ENCODE assay signal across 8 cellular contexts in genomic region chrX:154534526-154535322, GRCh38. TPM values are rescaled to one million over a fixed set of nuclear protein-coding genes. Genes with fewer than 3 reads are reported as not detected.
A peak's percentile ranks its signal among the peaks of the same experiment; 100 is the strongest.
DNase-seq lines count a peak whose midpoint lies in the region; ATAC-seq and TF ChIP-seq lines count a peak whose summit lies in the region.

No MANE protein-coding gene starts in this region.

- H3K4me2 ChIP-seq in BLaER1 = peak overlapping the region; percentile 49; the same call in 1 of the 2 replicates

- peaks cover 4% of the 10 kb centered on the region; the same call in 1 of the 2 replicates for H3K4me1 ChIP-seq in BLaER1
- peaks cover 2 to 10% (median 6%) of the 10 kb centered on the region in 4 donors for H3K4me1 ChIP-seq in liver (ENCODE audit: control insufficient read depth in 4 of 4, insufficient read depth in 4 of 4, low read length in 3 of 4)

- no peaks in the 10 kb centered on the region for H3K9me3 ChIP-seq in BLaER1
- no peaks in the 10 kb centered on the region for H3K9me3 ChIP-seq in liver (ENCODE audit: control insufficient read depth in 4 of 4, low read length in 3 of 4)

- peaks cover 38% of the 10 kb centered on the region for H3K36me3 ChIP-seq in BLaER1
- H3K36me3 ChIP-seq in liver (ENCODE audit: control insufficient read depth in 4 of 4, insufficient read depth in 3 of 4, low read depth in 1 of 4, low read length in 3 of 4) = no peaks in the 10 kb centered on the region

- WGBS in liver = 19% methylated on average over 34 of the region's 34 CpGs

- peak; percentile 84 for ATAC-seq in HG03378 (IDR thresholded peaks at IDR 0.05; ENCODE audit: unreplicated experiment)

- DNase-seq in GM19240 (ENCODE audit: insufficient read length, low spot score) (peak; percentile 88), NCI-H524 treated with DMSO at 0.1 percent for 48 hours (lab: John Stamatoyannopoulos, UW) (peak; percentile 1), choroid plexus epithelial cell (ENCODE audit: low read depth) (peak; percentile 89)
- peak; percentile 85 to 91 for DNase-seq in activated CD4-positive, alpha-beta T cell treated with anti-CD3 and anti-CD28 coated beads for 4 hours
- peak; percentile 69 to 86 (median 80) for DNase-seq in stimulated activated CD4-positive, alpha-beta T cell treated with anti-CD3 and anti-CD28 coated beads, TNF-alpha, amount 100 ng/mL, for 48 hours (ENCODE audit: low read depth in 3 of 3)

- peak; percentile 89 for TF ChIP-seq CTCF in choroid plexus epithelial cell (conservative IDR thresholded peaks at IDR 0.05; ENCODE audit: low read depth, low read length)
- peak; percentile 100 for TF ChIP-seq CTCF in liver (IDR thresholded peaks at IDR 0.05; ENCODE audit: low read depth, low read length, missing input control)

- TF ChIP-seq RAD21 in liver (IDR thresholded peaks at IDR 0.05) = peak; percentile 100

- H3K27me3 ChIP-seq in BLaER1 (peaks cover 51% of the 10 kb centered on the region), liver (ENCODE audit: control insufficient read depth in 4 of 4, insufficient read depth in 4 of 4, low read length in 3 of 4) (no peaks in the 10 kb centered on the region)

- H4K20me1 ChIP-seq in BLaER1 = peaks cover 75% of the 10 kb centered on the region; the same call in 1 of the 2 replicates

- H3K27ac ChIP-seq in BLaER1 = peak overlapping the region; percentile 41; the same call in 1 of the 2 replicates
- H3K27ac ChIP-seq in liver (ENCODE audit: low read depth in 1 of 2, low read length in 2 of 2) = peak overlapping the region in 1 of 2 donors; percentile 54

- H3K4me3 ChIP-seq in BLaER1 (no peak overlapping the region), choroid plexus epithelial cell (ENCODE audit: low read depth, low read length) (no peak overlapping the region), liver (ENCODE audit: low read depth in 1 of 3, low read length in 3 of 3) (no peak overlapping the region)

- H3K9ac ChIP-seq in BLaER1 = peak overlapping the region; percentile 28; the same call in 1 of the 2 replicates
- H3K9ac ChIP-seq in liver (ENCODE audit: low read depth in 1 of 2, low read length in 2 of 2) = no peak overlapping the region

TF ChIP-seq in liver, 16 proteins besides CTCF, POLR2A, EP300 and RAD21:
- TF ChIP-seq FOXA2 (IDR thresholded peaks at IDR 0.05) (no peak), ZBTB33 (IDR thresholded peaks at IDR 0.05) (no peak), RXRA (IDR thresholded peaks at IDR 0.05) (peak; percentile 37 to 39), JUND (IDR thresholded peaks at IDR 0.05) (no peak), HNF4G (IDR thresholded peaks at IDR 0.05) (no peak), FOXA1 (IDR thresholded peaks at IDR 0.05) (no peak), REST (IDR thresholded peaks at IDR 0.05) (no peak), SP1 (IDR thresholded peaks at IDR 0.05) (peak; percentile 23), HNF4A (conservative IDR thresholded peaks at IDR 0.05) (no peak), NR2F2 (IDR thresholded peaks at IDR 0.05) (no peak), GABPA (IDR thresholded peaks at IDR 0.05 in 1 of 2, conservative IDR thresholded peaks at IDR 0.05 in 1 of 2) (no peak), YY1 (IDR thresholded peaks at IDR 0.05) (no peak), EGR1 (IDR thresholded peaks at IDR 0.05; ENCODE audit: low read depth in 2 of 2) (no peak), ATF3 (IDR thresholded peaks at IDR 0.05) (no peak), MAX (IDR thresholded peaks at IDR 0.05) (no peak)

RNA-seq across cellular contexts. Expression of gene G6PD, which starts 11.9 kb away (rescaled TPM):
- 10 to 100 TPM in 1 of 2 donors, 1 to 10 TPM in 1; 6.9 to 23.6 TPM for total RNA-seq in liver
- 1 to 10 TPM; 1.9 to 4.0 TPM for polyA plus RNA-seq in liver

RNA-seq across cellular contexts. Expression of gene IKBKG, which starts 12.7 kb away (rescaled TPM):
- 10 to 100 TPM; 17.1 to 46.0 TPM for total RNA-seq in liver
- 10 to 100 TPM; 26.0 to 74.1 TPM for polyA plus RNA-seq in liver

RNA-seq across cellular contexts. Expression of gene FAM3A, which starts 18.7 kb away (rescaled TPM):
- 10 to 100 TPM; 11.6 to 33.5 TPM for total RNA-seq in liver
- polyA plus RNA-seq in liver = 10 to 100 TPM; 35.0 to 36.3 TPM

RNA-seq across cellular contexts. Expression of gene SLC10A3, which starts 44.3 kb away (rescaled TPM):
- 1 to 10 TPM; 3.5 to 5.6 TPM for total RNA-seq in liver
- 1 to 10 TPM; 3.2 to 5.4 TPM for polyA plus RNA-seq in liver

RNA-seq across cellular contexts. Expression of gene UBL4A, which starts 48.3 kb away (rescaled TPM):
- 10 to 100 TPM; 19.8 to 22.2 TPM for total RNA-seq in liver
- 10 to 100 TPM; 13.9 to 21.9 TPM for polyA plus RNA-seq in liver

Comparison
In these comparisons a context has a peak if more than half of its experiments do, and no peak if none do; other contexts are left out.
1. DNase-seq: peak in every context shown above with its lines; median percentile 89 in choroid plexus epithelial cell; 88 in GM19240; 88 in activated CD4-positive, alpha-beta T cell treated with anti-CD3 and anti-CD28 coated beads for 4 hours; 80 in stimulated activated CD4-positive, alpha-beta T cell treated with anti-CD3 and anti-CD28 coated beads, TNF-alpha, amount 100 ng/mL, for 48 hours; 1 in NCI-H524 treated with DMSO at 0.1 percent for 48 hours.